In genomic region chr14:101947904-101948665, GRCh38 we compare ENCODE assay signal across 8 cellular contexts. TPM values are rescaled to one million over a fixed set of nuclear protein-coding genes. Genes with fewer than 3 reads are reported as not detected.
DNase-seq lines count a peak whose midpoint lies in the region; ATAC-seq and TF ChIP-seq lines count a peak whose summit lies in the region.

No MANE protein-coding gene starts in this region.

- peak overlapping the region; percentile 95 for H3K27ac Mint-ChIP-seq in activated naive CD8-positive, alpha-beta T cell treated with anti-CD3 and anti-CD28 coated beads, Interleukin-2, amount 10 ng/mL, durations not matched to agents 7 days and 5 days
- H3K27ac Mint-ChIP-seq in glutamatergic neuron (ENCODE audit: unreplicated experiment) = peak overlapping the region; percentile 99

- H3K9me3 ChIP-seq in testis = no peaks in the 10 kb centered on the region

- DNase-seq in GM12864 (ENCODE audit: low read depth) (peak; percentile 100), NCI-H1105 treated with DMSO at 0.1 percent for 48 hours (lab: John Stamatoyannopoulos, UW) (peak; percentile 99), SKM-1 treated with dmso at 0.1 percent for 144 hours (lab: John Stamatoyannopoulos, UW; ENCODE audit: unreplicated experiment) (peak; percentile 90), glutamatergic neuron (peak; percentile 100), omental fat pad (ENCODE audit: low spot score) (peak; percentile 100), testis (peak; percentile 100)
- DNase-seq in activated naive CD8-positive, alpha-beta T cell treated with anti-CD3 and anti-CD28 coated beads, Interleukin-2, amount 10 ng/mL, durations not matched to agents 7 days and 5 days = peak; percentile 100

- TF ChIP-seq CTCF in GM12864 (IDR thresholded peaks at IDR 0.05; ENCODE audit: low read depth, low read length, missing control alignments) (no peak), glutamatergic neuron (IDR thresholded peaks at IDR 0.05; ENCODE audit: partially characterized antibody, unreplicated experiment) (no peak), omental fat pad (IDR thresholded peaks at IDR 0.05) (no peak), testis (IDR thresholded peaks at IDR 0.05) (no peak)

- peaks cover 14% of the 10 kb centered on the region for H3K4me1 ChIP-seq in testis

- TF ChIP-seq POLR2A in testis (IDR thresholded peaks at IDR 0.05) = peak; percentile 68

- no peaks in the 10 kb centered on the region for H3K27me3 ChIP-seq in testis

- WGBS in testis, 2 donors = 0 to 1% methylated on average over 10 to 53 of the region's 53 CpGs

- no peaks in the 10 kb centered on the region for H3K36me3 Mint-ChIP-seq in activated naive CD8-positive, alpha-beta T cell treated with anti-CD3 and anti-CD28 coated beads, Interleukin-2, amount 10 ng/mL, durations not matched to agents 7 days and 5 days
- no peaks in the 10 kb centered on the region for H3K36me3 Mint-ChIP-seq in glutamatergic neuron (ENCODE audit: unreplicated experiment)

- H3K9me3 Mint-ChIP-seq in activated naive CD8-positive, alpha-beta T cell treated with anti-CD3 and anti-CD28 coated beads, Interleukin-2, amount 10 ng/mL, durations not matched to agents 7 days and 5 days = no peaks in the 10 kb centered on the region
- H3K9me3 Mint-ChIP-seq in glutamatergic neuron (ENCODE audit: unreplicated experiment) = peaks cover 16% of the 10 kb centered on the region

- POLR2A ChIA-PET in activated naive CD8-positive, alpha-beta T cell treated with anti-CD3 and anti-CD28 coated beads, Interleukin-2, amount 10 ng/mL, durations not matched to agents 7 days and 5 days (lab: Charles Lee) = interaction anchor here (0.6 to 2.6 kb wide), 11 partner anchors 10 to 1921 kb away, joined by 3 to 18 read pairs (median 5); partner anchors contain the start of gene DYNC1H1

- H3K36me3 ChIP-seq in testis (ENCODE audit: low read depth, missing control alignments) = no peaks in the 10 kb centered on the region

- peak overlapping the region; percentile 98 to 99 for H3K27ac ChIP-seq in testis

- ATAC-seq in HG02678 (IDR thresholded peaks at IDR 0.05; ENCODE audit: unreplicated experiment) (peak; percentile 97), omental fat pad (ENCODE audit: low FRiP score) (peak; percentile 99)
- ATAC-seq in activated naive CD8-positive, alpha-beta T cell treated with anti-CD3 and anti-CD28 coated beads, Interleukin-2, amount 10 ng/mL, durations not matched to agents 7 days and 5 days (ENCODE audit: low read depth) = peak; percentile 98

- H3K4me3 Mint-ChIP-seq in activated naive CD8-positive, alpha-beta T cell treated with anti-CD3 and anti-CD28 coated beads, Interleukin-2, amount 10 ng/mL, durations not matched to agents 7 days and 5 days = peak overlapping the region; percentile 90
- peak overlapping the region; percentile 97 for H3K4me3 Mint-ChIP-seq in glutamatergic neuron (ENCODE audit: unreplicated experiment)

- H3K4me3 ChIP-seq in GM12864 (ENCODE audit: low read depth, low read length) (peak overlapping the region; percentile 85), testis (peak overlapping the region; percentile 73 to 87)

- intact Hi-C loops in testis (cut with DNase I; ENCODE audit: low total_unique reads) = no loop called here

- H3K4me1 Mint-ChIP-seq in activated naive CD8-positive, alpha-beta T cell treated with anti-CD3 and anti-CD28 coated beads, Interleukin-2, amount 10 ng/mL, durations not matched to agents 7 days and 5 days = peaks cover 12% of the 10 kb centered on the region
- peaks cover 10% of the 10 kb centered on the region for H3K4me1 Mint-ChIP-seq in glutamatergic neuron (ENCODE audit: low read depth, unreplicated experiment)

- peaks cover 32% of the 10 kb centered on the region for H3K27me3 Mint-ChIP-seq in activated naive CD8-positive, alpha-beta T cell treated with anti-CD3 and anti-CD28 coated beads, Interleukin-2, amount 10 ng/mL, durations not matched to agents 7 days and 5 days
- H3K27me3 Mint-ChIP-seq in glutamatergic neuron (ENCODE audit: unreplicated experiment) = peaks cover 16% of the 10 kb centered on the region

RNA-seq across cellular contexts. Expression of gene DYNC1H1, which starts 16.3 kb away (rescaled TPM):
- 100 to 1,000 TPM; 287 to 316 TPM for total RNA-seq in activated naive CD8-positive, alpha-beta T cell treated with anti-CD3 and anti-CD28 coated beads, Interleukin-2, amount 10 ng/mL, durations not matched to agents 7 days and 5 days
- 2,051 TPM for total RNA-seq in glutamatergic neuron (ENCODE audit: unreplicated experiment)
- 100 to 1,000 TPM; 440 to 541 (median 495) TPM for total RNA-seq in omental fat pad
- 100 to 1,000 TPM; 538 to 691 TPM for total RNA-seq in testis
- 313 TPM for polyA plus RNA-seq in testis (ENCODE audit: insufficient read depth, low read depth, low replicate concordance)

Comparison
In these comparisons a context has a peak if more than half of its experiments do, and no peak if none do; other contexts are left out.
1. Peak in every context shown above with its lines: DNase-seq, ATAC-seq, H3K4me3 ChIP-seq and H3K27ac ChIP-seq.